ENCODE assay signal across 8 cellular contexts in genomic region chr2:197309369-197310231, GRCh38. TPM values are rescaled to one million over a fixed set of nuclear protein-coding genes. Genes with fewer than 3 reads are reported as not detected.
DNase-seq lines count a peak whose midpoint lies in the region; ATAC-seq and TF ChIP-seq lines count a peak whose summit lies in the region.

No MANE protein-coding gene starts in this region.

- H3K4me3 Mint-ChIP-seq in IgD-negative memory B cell: peak overlapping the region; percentile 89 to 99 (median 98)
- H3K4me3 Mint-ChIP-seq in memory B cell: peak overlapping the region; percentile 96

- H3K27me3 Mint-ChIP-seq in IgD-negative memory B cell (no peaks in the 10 kb centered on the region), memory B cell (no peaks in the 10 kb centered on the region)

- peak overlapping the region; percentile 91 to 97 (median 95) for H3K27ac Mint-ChIP-seq in IgD-negative memory B cell
- peak overlapping the region; percentile 96 for H3K27ac Mint-ChIP-seq in memory B cell

- no peaks in the 10 kb centered on the region for H3K9me3 Mint-ChIP-seq in IgD-negative memory B cell
- H3K9me3 Mint-ChIP-seq in memory B cell: no peaks in the 10 kb centered on the region

- TF ChIP-seq CTCF in GM12864 (IDR thresholded peaks at IDR 0.05; ENCODE audit: low read depth, low read length, missing control alignments): no peak
- peak in 1 of 56 donors; percentile 14 for TF ChIP-seq CTCF in dorsolateral prefrontal cortex (IDR thresholded peaks at IDR 0.05 in 54 of 56, conservative IDR thresholded peaks at IDR 0.05 in 2 of 56; ENCODE audit: low read depth in 1 of 56, partially characterized antibody in 56 of 56)

- no peaks in the 10 kb centered on the region for H3K27me3 ChIP-seq in dorsolateral prefrontal cortex

- ATAC-seq in memory B cell (ENCODE audit: low read depth): no peak
- ATAC-seq in GM21367 (IDR thresholded peaks at IDR 0.05; ENCODE audit: unreplicated experiment): no peak
- ATAC-seq in GM21619 (IDR thresholded peaks at IDR 0.05; ENCODE audit: unreplicated experiment): no peak

- H3K36me3 Mint-ChIP-seq in IgD-negative memory B cell (peaks cover 4% of the 10 kb centered on the region), memory B cell (peaks cover 5% of the 10 kb centered on the region)

- intact Hi-C loops in dorsolateral prefrontal cortex (cut with DNase I): loop anchor here (1.0 to 10.0 kb wide), 11 partner anchors 68 to 385 kb away; partner anchors contain the start of gene PGAP1 (in 2 of the 2)

- peak overlapping the region; percentile 36 to 95 (median 86) for H3K27ac ChIP-seq in dorsolateral prefrontal cortex

- H3K4me3 ChIP-seq in GM12864 (ENCODE audit: low read depth, low read length): peak overlapping the region; percentile 69
- H3K4me3 ChIP-seq in dorsolateral prefrontal cortex: peak overlapping the region; percentile 59 to 92 (median 78)

- no peak for DNase-seq in GM12864 (ENCODE audit: low read depth)
- peak; percentile 66 for DNase-seq in activated CD4-positive, alpha-beta T cell treated with anti-CD3 and anti-CD28 coated beads for 4 hours
- DNase-seq in dorsolateral prefrontal cortex: peak in 5 of 10 donors; percentile 19 to 57 (median 46)
- peak in 1 of 2 donors; percentile 39 for DNase-seq in memory B cell (ENCODE audit: low spot score in 2 of 2)
- peak; percentile 61 to 62 for DNase-seq in stimulated activated CD8-positive, alpha-beta memory T cell treated with anti-CD3 and anti-CD28 coated beads, Interleukin-7, amount 100 ng/mL, for 4 hours (ENCODE audit: low read depth in 2 of 2)

- H3K4me1 Mint-ChIP-seq in IgD-negative memory B cell (peaks cover 26 to 40% (median 36%) of the 10 kb centered on the region in 3 donors), memory B cell (peaks cover 46% of the 10 kb centered on the region)

RNA-seq across cellular contexts. Expression of gene ANKRD44, which starts 1.0 kb away (rescaled TPM):
- 91.6 TPM for polyA plus RNA-seq in IgD-negative memory B cell
- total RNA-seq in dorsolateral prefrontal cortex: 10 to 100 TPM; 20.2 to 68.1 (median 34.7) TPM
